In genomic region chr15:91281991-91282390, GRCh38 we compare ENCODE assay signal across 18 cellular contexts.
"Had no signal": no experiment of that assay in that cellular context is flagged by ENCODE, and none has a peak within 500 bp of the region (broad histone marks: within the 10 kb centered on the region; RNA-seq: fewer than 3 reads in every experiment).

No MANE protein-coding gene starts in this region.

- H3K27ac ChIP-seq: heart right ventricle, hepatocyte, left lung, ovary, right atrium auricular region, right lobe of liver, skin epidermis, suprapubic skin, tibial nerve, upper lobe of left lung, vagina had no signal

- H3K9me3 ChIP-seq: heart right ventricle, left lung, ovary, right atrium auricular region, right lobe of liver, suprapubic skin, tibial nerve, upper lobe of left lung, vagina had no signal

- H3K4me1 ChIP-seq: heart right ventricle, left lung, right atrium auricular region, right lobe of liver, suprapubic skin, tibial nerve, upper lobe of left lung, vagina had no signal

- H2AFZ ChIP-seq: hepatocyte had no signal

- DNase-seq: heart right ventricle; kidney; left colon; left lung; mesendoderm; naive thymus-derived CD4-positive, alpha-beta T cell; ovary; right lobe of liver; stimulated activated CD4-positive, alpha-beta T cell treated with anti-CD3 and anti-CD28 coated beads, Interleukin-4, amount 100 ng/mL, for 24 hours; stimulated activated naive CD4-positive, alpha-beta T cell; upper lobe of left lung had no signal

- H3K79me2 ChIP-seq: hepatocyte had no signal

- H3K36me3 ChIP-seq: heart right ventricle, left lung, ovary, right atrium auricular region, right lobe of liver, suprapubic skin, tibial nerve, upper lobe of left lung, vagina had no signal

- H3K4me2 ChIP-seq: hepatocyte had no signal

- H3K27me3 ChIP-seq: heart right ventricle, hepatocyte, left lung, ovary, right atrium auricular region, right lobe of liver, suprapubic skin, tibial nerve, upper lobe of left lung, vagina had no signal

- H3K4me3 ChIP-seq: heart right ventricle, hepatocyte, left lung, lung, ovary, right atrium auricular region, right lobe of liver, skin epidermis, suprapubic skin, tibial nerve, upper lobe of left lung, vagina had no signal
